Comparison of ENCODE assay signal across 18 cellular contexts in genomic region chr6:162509821-162510220, GRCh38.
"Had no signal": no experiment of that assay in that cellular context is flagged by ENCODE, and none has a peak within 500 bp of the region (broad histone marks: within the 10 kb centered on the region; RNA-seq: fewer than 3 reads in every experiment).

No MANE protein-coding gene starts in this region.

- H3K4me1 Mint-ChIP-seq: activated CD8-positive, alpha-beta memory T cell treated with anti-CD3 and anti-CD28 coated beads, Interleukin-2, amount 10 ng/mL, durations not matched to agents 7 days and 5 days; activated naive CD4-positive, alpha-beta T cell treated with anti-CD3 and anti-CD28 coated beads, Interleukin-2, amount 50 U/mL, for 24 hours; naive B cell had no signal

- H3K27me3 ChIP-seq: adrenal gland, esophagus squamous epithelium, stomach had no signal

- DNase-seq: activated CD4-positive, CD25-positive, alpha-beta regulatory T cell treated with anti-CD3 and anti-CD28 coated beads, Interleukin-2, amount 50 U/mL, for 72 hours; activated CD8-positive, alpha-beta memory T cell treated with anti-CD3 and anti-CD28 coated beads, Interleukin-2, amount 10 ng/mL, durations not matched to agents 7 days and 5 days; activated effector memory CD4-positive, alpha-beta T cell treated with Interleukin-2 at 50 U/mL for 16 hours; activated T-cell treated with anti-CD3 and anti-CD28 coated beads, Interleukin-2, amount 50 U/mL, for 24 hours; adrenal gland; central memory CD4-positive, alpha-beta T cell; cortex of kidney; effector CD4-positive, alpha-beta T cell; esophagus squamous epithelium; left cardiac atrium; naive B cell; stimulated activated CD4-positive, alpha-beta T cell treated with anti-CD3 and anti-CD28 coated beads, Interleukin-2, amount 100 ng/mL, for 24 hours; stomach; T-helper 1 cell; T1000 had no signal

- H3K4me1 ChIP-seq: adrenal gland, esophagus squamous epithelium had no signal

- H3K4me3 Mint-ChIP-seq: activated CD8-positive, alpha-beta memory T cell treated with anti-CD3 and anti-CD28 coated beads, Interleukin-2, amount 10 ng/mL, durations not matched to agents 7 days and 5 days; activated naive CD4-positive, alpha-beta T cell treated with anti-CD3 and anti-CD28 coated beads, Interleukin-2, amount 50 U/mL, for 24 hours; activated T-cell treated with anti-CD3 and anti-CD28 coated beads, Interleukin-2, amount 50 U/mL, for 24 hours; naive B cell had no signal

- H3K9me3 Mint-ChIP-seq: activated naive CD4-positive, alpha-beta T cell treated with anti-CD3 and anti-CD28 coated beads, Interleukin-2, amount 50 U/mL, for 24 hours; activated T-cell treated with anti-CD3 and anti-CD28 coated beads, Interleukin-2, amount 50 U/mL, for 24 hours had no signal

- H3K27ac ChIP-seq: adrenal gland, esophagus squamous epithelium, stomach had no signal

- H3K4me3 ChIP-seq: adrenal gland, esophagus squamous epithelium, stomach had no signal

- H3K27me3 Mint-ChIP-seq: activated CD8-positive, alpha-beta memory T cell treated with anti-CD3 and anti-CD28 coated beads, Interleukin-2, amount 10 ng/mL, durations not matched to agents 7 days and 5 days; activated naive CD4-positive, alpha-beta T cell treated with anti-CD3 and anti-CD28 coated beads, Interleukin-2, amount 50 U/mL, for 24 hours; activated T-cell treated with anti-CD3 and anti-CD28 coated beads, Interleukin-2, amount 50 U/mL, for 24 hours; naive B cell; progenitor cell of endocrine pancreas had no signal

- H3K27ac Mint-ChIP-seq: activated CD8-positive, alpha-beta memory T cell treated with anti-CD3 and anti-CD28 coated beads, Interleukin-2, amount 10 ng/mL, durations not matched to agents 7 days and 5 days; activated naive CD4-positive, alpha-beta T cell treated with anti-CD3 and anti-CD28 coated beads, Interleukin-2, amount 50 U/mL, for 24 hours; activated T-cell treated with anti-CD3 and anti-CD28 coated beads, Interleukin-2, amount 50 U/mL, for 24 hours; naive B cell; progenitor cell of endocrine pancreas had no signal

- H3K36me3 Mint-ChIP-seq: activated CD8-positive, alpha-beta memory T cell treated with anti-CD3 and anti-CD28 coated beads, Interleukin-2, amount 10 ng/mL, durations not matched to agents 7 days and 5 days; naive B cell had no signal

- H3K36me3 ChIP-seq: adrenal gland, esophagus squamous epithelium, stomach had no signal

- ATAC-seq: activated CD8-positive, alpha-beta memory T cell treated with anti-CD3 and anti-CD28 coated beads, Interleukin-2, amount 10 ng/mL, durations not matched to agents 7 days and 5 days; SK-N-SH treated with all-trans-retinoic acid at 6 μM for 48 hours had no signal
